20 cellular contexts compared by ENCODE assay signal in the genomic region with DNA sequence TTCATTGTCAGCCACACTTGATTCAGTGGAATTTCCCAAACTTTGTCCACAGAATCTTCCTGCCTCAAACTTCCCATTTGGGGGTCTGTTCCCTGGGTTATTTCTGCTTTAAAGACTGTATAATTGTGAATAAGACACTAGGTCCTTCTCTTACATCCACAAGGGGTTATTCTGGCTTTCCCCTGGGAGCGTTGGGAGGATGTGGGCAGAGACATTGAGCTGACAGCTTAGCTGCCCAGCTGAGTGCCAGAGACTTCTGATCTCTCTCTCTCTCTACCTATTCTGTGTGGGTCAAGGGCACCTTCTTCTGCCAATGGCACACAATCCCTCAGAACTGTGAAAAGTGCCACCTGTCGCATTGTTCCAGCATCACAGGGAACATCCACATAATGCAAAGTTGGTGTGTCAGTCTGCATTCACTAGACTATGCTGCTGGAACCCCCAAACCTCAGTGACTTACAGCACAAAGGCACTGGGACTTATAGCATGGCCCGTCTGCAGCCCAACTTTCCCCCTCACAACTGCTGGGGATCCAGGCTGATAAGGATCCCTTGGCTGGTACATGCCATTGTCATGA.
"Had no signal": no experiment of that assay in that cellular context is flagged by ENCODE, and none has a peak within 500 bp of the region (broad histone marks: within the 10 kb centered on the region; RNA-seq: fewer than 3 reads in every experiment).

No MANE protein-coding gene starts in this region.

- DNase-seq: cortex of kidney; dorsolateral prefrontal cortex; effector CD4-positive, alpha-beta T cell; foreskin fibroblast; gastrocnemius medialis; left ventricle myocardium superior; lower lobe of right lung; natural killer cell; pancreas; sigmoid colon; stimulated activated CD4-positive, alpha-beta T cell treated with anti-CD3 and anti-CD28 coated beads, Interleukin-15, amount 100 ng/mL, for 24 hours; stimulated activated CD4-positive, alpha-beta T cell treated with anti-CD3 and anti-CD28 coated beads, Interleukin-2, amount 100 ng/mL, for 48 hours; stimulated activated naive CD4-positive, alpha-beta T cell treated with Interleukin-2 at 50 U/mL for 16 hours; stomach; thyroid gland had no signal

- H3K4me3 ChIP-seq: dorsolateral prefrontal cortex, gastrocnemius medialis, lower lobe of right lung, pancreas, sigmoid colon, skin epidermis, stomach, thyroid gland had no signal

- H3K4me3 Mint-ChIP-seq: natural killer cell, neural crest cell, type B pancreatic cell had no signal

- H3K27me3 Mint-ChIP-seq: type B pancreatic cell had no signal

- H3K27ac Mint-ChIP-seq: natural killer cell, type B pancreatic cell had no signal

- H3K9me3 ChIP-seq: gastrocnemius medialis, lower lobe of right lung, neutrophil, pancreas, sigmoid colon, stomach, thyroid gland had no signal

- H3K27ac ChIP-seq: dorsolateral prefrontal cortex, gastrocnemius medialis, lower lobe of right lung, neutrophil, pancreas, sigmoid colon, skin epidermis, stomach, thyroid gland had no signal

- H3K36me3 ChIP-seq: gastrocnemius medialis, lower lobe of right lung, neutrophil, pancreas, sigmoid colon, stomach, thyroid gland had no signal

- H3K36me3 Mint-ChIP-seq: natural killer cell had no signal

- H3K4me1 ChIP-seq: gastrocnemius medialis, pancreas, thyroid gland had no signal

- ATAC-seq: gastrocnemius medialis, left ventricle myocardium superior, lower lobe of right lung, natural killer cell, pancreas had no signal

- H3K27me3 ChIP-seq: gastrocnemius medialis, pancreas, sigmoid colon, stomach, thyroid gland had no signal

- FAIRE-seq: keratinocyte, pancreas had no signal
